Comparison of ENCODE assay signal across 8 cellular contexts in the genomic region with DNA sequence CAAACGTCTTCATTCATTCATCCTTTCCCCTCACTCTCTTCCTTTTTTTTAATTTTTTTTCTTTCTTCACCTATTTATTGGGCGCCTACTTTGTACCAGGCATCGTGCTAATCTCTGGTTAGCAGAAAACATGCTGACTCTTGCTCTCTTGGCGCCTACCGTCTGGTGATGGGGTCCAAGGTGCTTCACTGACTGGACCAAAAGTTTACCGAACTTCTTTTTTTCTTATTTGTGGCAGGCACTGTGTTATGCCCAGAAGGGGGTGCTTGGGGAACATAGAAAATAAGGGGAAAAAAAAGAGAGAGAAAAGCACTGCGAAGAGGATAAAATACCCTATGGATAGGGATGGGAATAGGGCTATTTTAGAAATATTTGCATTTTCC. TPM values are rescaled to one million over a fixed set of nuclear protein-coding genes. Genes with fewer than 3 reads are reported as not detected.
DNase-seq lines count a peak whose midpoint lies in the region; ATAC-seq and TF ChIP-seq lines count a peak whose summit lies in the region.

No MANE protein-coding gene starts in this region.

- TF ChIP-seq CTCF in CD14-positive monocyte (IDR thresholded peaks at IDR 0.05) = no peak
- no peak for TF ChIP-seq CTCF in RWPE2 (IDR thresholded peaks at IDR 0.05; ENCODE audit: poor library complexity, severe bottlenecking)
- TF ChIP-seq CTCF in fibroblast of the aortic adventitia (IDR thresholded peaks at IDR 0.05; ENCODE audit: insufficient read depth, low read length) = peak; percentile 0

- peaks cover 16% of the 10 kb centered on the region for H3K4me1 ChIP-seq in RWPE2 (ENCODE audit: insufficient read depth, poor library complexity, severe bottlenecking)

- H3K27ac Mint-ChIP-seq in CD14-positive monocyte = peak overlapping the region; percentile 77 to 90 (median 89)

- peaks cover 5 to 10% (median 6%) of the 10 kb centered on the region in 3 donors for H3K27me3 Mint-ChIP-seq in CD14-positive monocyte (ENCODE audit: low read depth in 3 of 3)

- DNase-seq in CD14-positive monocyte (ENCODE audit: low spot score) (no peak), RWPE2 (ENCODE audit: low spot score) (no peak), fibroblast of the aortic adventitia (ENCODE audit: low read depth) (no peak), skeletal muscle cell (ENCODE audit: low read depth) (no peak), putamen (ENCODE audit: low spot score) (no peak), NCI-H2081 treated with DMSO at 0.1 percent for 48 hours (lab: John Stamatoyannopoulos, UW) (no peak), cerebellar cortex (ENCODE audit: low spot score) (no peak)

- peaks cover 23% of the 10 kb centered on the region for H3K36me3 ChIP-seq in RWPE2 (ENCODE audit: low read depth)

- peak overlapping the region; percentile 94 for H3K4me3 ChIP-seq in RWPE2 (ENCODE audit: severe bottlenecking)
- peak overlapping the region; percentile 95 for H3K4me3 ChIP-seq in fibroblast of the aortic adventitia (ENCODE audit: low read depth, low read length)
- H3K4me3 ChIP-seq in skeletal muscle cell (ENCODE audit: low read depth, low read length) = peak overlapping the region; percentile 83

- H3K9me3 ChIP-seq in RWPE2 (ENCODE audit: severe bottlenecking) = no peaks in the 10 kb centered on the region

- no peaks in the 10 kb centered on the region for H3K27me3 ChIP-seq in RWPE2 (ENCODE audit: insufficient read depth, poor library complexity, severe bottlenecking)

- intact Hi-C loops in CD14-positive monocyte (cut with micrococcal nuclease) = loop anchor here in 1 of 2 donors (10.0 kb wide), 2 partner anchors 298 to 1532 kb away; a partner anchor contains a TSS

- H3K36me3 Mint-ChIP-seq in CD14-positive monocyte = peaks cover 16 to 20% of the 10 kb centered on the region in 2 donors

- peak overlapping the region; percentile 44 for H3K27ac ChIP-seq in RWPE2 (ENCODE audit: poor library complexity, severe bottlenecking)

- peaks cover 33% of the 10 kb centered on the region for H3K4me1 Mint-ChIP-seq in CD14-positive monocyte

- H3K9me3 Mint-ChIP-seq in CD14-positive monocyte = peaks cover 0 to 1% (median 0%) of the 10 kb centered on the region in 7 donors

- ATAC-seq in GM21619 (IDR thresholded peaks at IDR 0.05; ENCODE audit: unreplicated experiment) (peak; percentile 2), RWPE2 (ENCODE audit: low read depth) (no peak)

- H3K4me3 Mint-ChIP-seq in CD14-positive monocyte = peak overlapping the region; percentile 85 to 93

RNA-seq across cellular contexts. Expression of a gene that starts 0.5 kb away (rescaled TPM):
- 100 to 1,000 TPM; 139 to 191 TPM for polyA plus RNA-seq in CD14-positive monocyte
- 103 and 174 TPM in 2 replicates for total RNA-seq in fibroblast of the aortic adventitia (ENCODE audit: low replicate concordance)
